In genomic region chr19:40221858-40222619, GRCh38 we compare ENCODE assay signal across 8 cellular contexts. TPM values are rescaled to one million over a fixed set of nuclear protein-coding genes. Genes with fewer than 3 reads are reported as not detected.
A peak's percentile ranks its signal among the peaks of the same experiment; 100 is the strongest.
DNase-seq lines count a peak whose midpoint lies in the region; ATAC-seq and TF ChIP-seq lines count a peak whose summit lies in the region.

No MANE protein-coding gene starts in this region.

- no peak overlapping the region for H3K4me3 ChIP-seq in Caco-2 (ENCODE audit: low read depth, low read length)

- peaks cover 10% of the 10 kb centered on the region for H3K27me3 Mint-ChIP-seq in Caco-2 (ENCODE audit: insufficient read depth, unreplicated experiment)
- H3K27me3 Mint-ChIP-seq in activated CD8-positive, alpha-beta T cell treated with anti-CD3 and anti-CD28 coated beads, Interleukin-2, amount 10 ng/mL, durations not matched to agents 7 days and 5 days (ENCODE audit: low read depth), result peaks cover 51% of the 10 kb centered on the region

- peak; percentile 83 to 88 for DNase-seq in Caco-2
- DNase-seq in HuH-7 (ENCODE audit: low spot score), result peak; percentile 100
- peak; percentile 77 for DNase-seq in NOMO-1 treated with DMSO at 0.1 percent for 48 hours (lab: John Stamatoyannopoulos, UW; ENCODE audit: unreplicated experiment)
- DNase-seq in activated CD8-positive, alpha-beta T cell treated with anti-CD3 and anti-CD28 coated beads, Interleukin-2, amount 10 ng/mL, durations not matched to agents 7 days and 5 days, result peak; percentile 82
- DNase-seq in effector CD8-positive, alpha-beta T cell (lab: John Stamatoyannopoulos, UW), result peak; percentile 68
- peak; percentile 96 for DNase-seq in medulla oblongata (ENCODE audit: extremely low spot score)
- DNase-seq in stimulated activated CD8-positive, alpha-beta memory T cell treated with anti-CD3 and anti-CD28 coated beads, Interleukin-15, amount 100 ng/mL, for 4 hours (ENCODE audit: low read depth in 2 of 2), result peak; percentile 16 to 48

- H3K4me1 ChIP-seq in Caco-2, result peaks cover 14% of the 10 kb centered on the region; the same call in 1 of the 2 replicates

- peak; percentile 70 for ATAC-seq in activated CD8-positive, alpha-beta T cell treated with anti-CD3 and anti-CD28 coated beads, Interleukin-2, amount 10 ng/mL, durations not matched to agents 7 days and 5 days
- ATAC-seq in HG02970 (IDR thresholded peaks at IDR 0.05; ENCODE audit: low FRiP score, unreplicated experiment), result no peak

- H3K9me3 ChIP-seq in Caco-2, result no peaks in the 10 kb centered on the region

- H3K27me3 ChIP-seq in Caco-2 (replicated peaks; ENCODE audit: control insufficient read depth, insufficient read depth, low read length), result no peaks in the 10 kb centered on the region

- H3K4me1 Mint-ChIP-seq in Caco-2 (ENCODE audit: low read depth, unreplicated experiment), result peaks cover 16% of the 10 kb centered on the region
- H3K4me1 Mint-ChIP-seq in activated CD8-positive, alpha-beta T cell treated with anti-CD3 and anti-CD28 coated beads, Interleukin-2, amount 10 ng/mL, durations not matched to agents 7 days and 5 days (ENCODE audit: low read depth), result peaks cover 14% of the 10 kb centered on the region

- POLR2A ChIA-PET in Caco-2 (lab: Charles Lee), result no interaction called here
- POLR2A ChIA-PET in activated CD8-positive, alpha-beta T cell treated with anti-CD3 and anti-CD28 coated beads, Interleukin-2, amount 10 ng/mL, durations not matched to agents 7 days and 5 days (lab: Charles Lee), result interaction anchor here (0.6 kb wide), 1 partner anchor 581 kb away, joined by 3 read pairs; no protein-coding TSS in a partner anchor

- peak overlapping the region; percentile 9 for H3K4me3 Mint-ChIP-seq in Caco-2 (ENCODE audit: unreplicated experiment)
- no peak overlapping the region for H3K4me3 Mint-ChIP-seq in activated CD8-positive, alpha-beta T cell treated with anti-CD3 and anti-CD28 coated beads, Interleukin-2, amount 10 ng/mL, durations not matched to agents 7 days and 5 days

- BruUV-seq in Caco-2 (replicated peaks; lab: Mats Ljungman, UMichigan), result no TSS peak

- H3K27ac Mint-ChIP-seq in Caco-2 (ENCODE audit: unreplicated experiment), result no peak overlapping the region
- no peak overlapping the region for H3K27ac Mint-ChIP-seq in activated CD8-positive, alpha-beta T cell treated with anti-CD3 and anti-CD28 coated beads, Interleukin-2, amount 10 ng/mL, durations not matched to agents 7 days and 5 days

- H3K9me3 Mint-ChIP-seq in Caco-2 (ENCODE audit: unreplicated experiment), result peaks cover 10% of the 10 kb centered on the region
- no peaks in the 10 kb centered on the region for H3K9me3 Mint-ChIP-seq in activated CD8-positive, alpha-beta T cell treated with anti-CD3 and anti-CD28 coated beads, Interleukin-2, amount 10 ng/mL, durations not matched to agents 7 days and 5 days (ENCODE audit: insufficient read depth)

- CTCF ChIA-PET in Caco-2 (lab: Charles Lee), result no interaction called here
- CTCF ChIA-PET in activated CD8-positive, alpha-beta T cell treated with anti-CD3 and anti-CD28 coated beads, Interleukin-2, amount 10 ng/mL, durations not matched to agents 7 days and 5 days (lab: Charles Lee), result interaction anchor here (1.0 kb wide), 2 partner anchors 25 to 76 kb away, joined by 3 to 4 read pairs; no protein-coding TSS in a partner anchor

- TF ChIP-seq CTCF in Caco-2 (IDR thresholded peaks at IDR 0.05; ENCODE audit: insufficient read depth in 1 of 2, low read depth in 1 of 2, low read length in 1 of 2, severe bottlenecking in 1 of 2, unreplicated experiment in 1 of 2), result peak; percentile 78 to 91

- no peaks in the 10 kb centered on the region for H3K36me3 ChIP-seq in Caco-2 (ENCODE audit: control insufficient read depth, insufficient read depth, low read length)

- intact Hi-C loops in Caco-2 (cut with micrococcal nuclease; ENCODE audit: unreplicated experiment), result loop anchor here (1.0 to 5.0 kb wide), 3 partner anchors 65 to 251 kb away; partner anchors contain the start of gene PSMC4

- peaks cover 25% of the 10 kb centered on the region for H3K36me3 Mint-ChIP-seq in Caco-2 (ENCODE audit: insufficient read depth, unreplicated experiment)
- peaks cover 3% of the 10 kb centered on the region for H3K36me3 Mint-ChIP-seq in activated CD8-positive, alpha-beta T cell treated with anti-CD3 and anti-CD28 coated beads, Interleukin-2, amount 10 ng/mL, durations not matched to agents 7 days and 5 days (ENCODE audit: low read depth)

RNA-seq across cellular contexts. Expression of gene TTC9B, which starts 3.9 kb away (rescaled TPM):
- total RNA-seq in Caco-2 (2022), result not detected in 2 replicates
- total RNA-seq in activated CD8-positive, alpha-beta T cell treated with anti-CD3 and anti-CD28 coated beads, Interleukin-2, amount 10 ng/mL, durations not matched to agents 7 days and 5 days, result not detected

RNA-seq across cellular contexts. Expression of gene CCNP, which starts 4.5 kb away (rescaled TPM):
- 4.1 and 5.3 TPM in 2 replicates for total RNA-seq in Caco-2 (2022)
- under 1 TPM; 0.39 to 0.68 TPM for total RNA-seq in activated CD8-positive, alpha-beta T cell treated with anti-CD3 and anti-CD28 coated beads, Interleukin-2, amount 10 ng/mL, durations not matched to agents 7 days and 5 days

RNA-seq across cellular contexts. Expression of gene MAP3K10, which starts 30.8 kb away (rescaled TPM):
- total RNA-seq in Caco-2 (2022), result 10.7 and 11.8 TPM in 2 replicates
- 10 to 100 TPM; 16.2 to 18.4 TPM for total RNA-seq in activated CD8-positive, alpha-beta T cell treated with anti-CD3 and anti-CD28 coated beads, Interleukin-2, amount 10 ng/mL, durations not matched to agents 7 days and 5 days

Comparison
In these comparisons a context has a peak if more than half of its experiments do, and no peak if none do; other contexts are left out.
1. DNase-seq: peak in every context shown above with its lines; median percentile 100 in HuH-7; 96 in medulla oblongata; 86 in Caco-2; 82 in activated CD8-positive, alpha-beta T cell treated with anti-CD3 and anti-CD28 coated beads, Interleukin-2, amount 10 ng/mL, durations not matched to agents 7 days and 5 days; 77 in NOMO-1 treated with DMSO at 0.1 percent for 48 hours; 68 in effector CD8-positive, alpha-beta T cell; 32 in stimulated activated CD8-positive, alpha-beta memory T cell treated with anti-CD3 and anti-CD28 coated beads, Interleukin-15, amount 100 ng/mL, for 4 hours.